ENCODE assay signal across 8 cellular contexts in genomic region chr10:119596537-119597404, GRCh38. TPM values are rescaled to one million over a fixed set of nuclear protein-coding genes. Genes with fewer than 3 reads are reported as not detected.
A peak's percentile ranks its signal among the peaks of the same experiment; 100 is the strongest.
DNase-seq lines count a peak whose midpoint lies in the region; ATAC-seq and TF ChIP-seq lines count a peak whose summit lies in the region.

TIAL1 (minus strand) TSS chr10:119596964; CDS start chr10:119596465, 499 bp downstream.

- DNase-seq in NCI-H2196 treated with DMSO at 0.1 percent for 48 hours (lab: John Stamatoyannopoulos, UW; ENCODE audit: unreplicated experiment) (peak; percentile 87), breast epithelium (ENCODE audit: low spot score in 2 of 2) (peak; percentile 96 to 98)

- ATAC-seq in GM18870 (IDR thresholded peaks at IDR 0.05; ENCODE audit: unreplicated experiment) = peak; percentile 81
- ATAC-seq in HG03135 (IDR thresholded peaks at IDR 0.05; ENCODE audit: unreplicated experiment) = peak; percentile 87

- TF ChIP-seq CTCF in VCaP (conservative IDR thresholded peaks at IDR 0.05) (no peak), breast epithelium (IDR thresholded peaks at IDR 0.05) (no peak)

- peak within 1 kb of the TSS; percentile 92 for H3K4me3 ChIP-seq in ACC112 (ENCODE audit: low read depth, low read length)
- H3K4me3 ChIP-seq in breast epithelium = peak within 1 kb of the TSS; percentile 82 to 96 (median 90)
- peak within 1 kb of the TSS; percentile 98 for H3K4me3 ChIP-seq in iPS-18a (ENCODE audit: low read length)
- peak within 1 kb of the TSS; percentile 93 for H3K4me3 ChIP-seq in skeletal muscle satellite cell (ENCODE audit: low read length)

- H3K36me3 ChIP-seq in ACC112 (ENCODE audit: insufficient read depth, low read length) (peaks cover 5% of the 10 kb centered on the region; the same call in 1 of the 2 replicates), breast epithelium (no peaks in the 10 kb centered on the region), iPS-18a (ENCODE audit: control insufficient read depth, low read depth, low read length) (no peaks in the 10 kb centered on the region), skeletal muscle satellite cell (ENCODE audit: insufficient read depth, low read length) (peaks cover 26% of the 10 kb centered on the region)

- H3K4me2 ChIP-seq in skeletal muscle satellite cell (ENCODE audit: low read length) = peak within 1 kb of the TSS; percentile 85

- H2AFZ ChIP-seq in ACC112 (ENCODE audit: low read length, unreplicated experiment) = peak within 1 kb of the TSS; percentile 70

- H3K27ac ChIP-seq in ACC112 (ENCODE audit: low read depth, low read length) (peak within 1 kb of the TSS; percentile 91), VCaP (peak within 1 kb of the TSS; percentile 90), breast epithelium (peak within 1 kb of the TSS; percentile 97 to 98), iPS-18a (ENCODE audit: low read length) (peak within 1 kb of the TSS; percentile 98)

- H3K27me3 ChIP-seq in ACC112 (ENCODE audit: insufficient read depth, low read length) (no peaks in the 10 kb centered on the region), breast epithelium (no peaks in the 10 kb centered on the region), iPS-18a (ENCODE audit: control insufficient read depth, insufficient read depth, low read length) (no peaks in the 10 kb centered on the region), skeletal muscle satellite cell (ENCODE audit: control insufficient read depth, insufficient read depth, low read length) (no peaks in the 10 kb centered on the region)

- H3K9me3 ChIP-seq in breast epithelium (no peaks in the 10 kb centered on the region), iPS-18a (ENCODE audit: control insufficient read depth, low read depth, low read length) (no peaks in the 10 kb centered on the region), skeletal muscle satellite cell (replicated peaks; ENCODE audit: low read length) (no peaks in the 10 kb centered on the region)

- intact Hi-C loops in breast epithelium (cut with DNase I; ENCODE audit: low total_unique reads) = no loop called here

- peak within 1 kb of the TSS; percentile 95 for H3K9ac ChIP-seq in iPS-18a (ENCODE audit: low read length)
- H3K9ac ChIP-seq in skeletal muscle satellite cell (ENCODE audit: low read depth, low read length) = peak within 1 kb of the TSS; percentile 91

- peaks cover 52% of the 10 kb centered on the region for H3K79me2 ChIP-seq in ACC112 (ENCODE audit: control insufficient read depth, insufficient read depth, low read length, unreplicated experiment)

- peaks cover 39% of the 10 kb centered on the region for H3K4me1 ChIP-seq in ACC112 (ENCODE audit: control insufficient read depth, insufficient read depth, low read length, unreplicated experiment)
- peaks cover 0 to 22% of the 10 kb centered on the region in 2 donors for H3K4me1 ChIP-seq in breast epithelium
- H3K4me1 ChIP-seq in iPS-18a (ENCODE audit: control insufficient read depth, low read depth, low read length) = peaks cover 24% of the 10 kb centered on the region
- peaks cover 36% of the 10 kb centered on the region for H3K4me1 ChIP-seq in skeletal muscle satellite cell (ENCODE audit: control insufficient read depth, insufficient read depth, low read length)

- peak; percentile 59 for TF ChIP-seq POLR2A in breast epithelium (IDR thresholded peaks at IDR 0.05)

RNA-seq across cellular contexts. Expression of gene TIAL1, which starts in this region (rescaled TPM):
- total RNA-seq in breast epithelium = 100 to 1,000 TPM in 1 of 3 donors, 10 to 100 TPM in 2; 73.3 to 110 (median 76.4) TPM
- 28.4 and 30.8 TPM in 2 replicates for total RNA-seq in skeletal muscle satellite cell (2012; rRNA removed)

Comparison
In these comparisons a context has a peak if more than half of its experiments do, and no peak if none do; other contexts are left out.
1. Peak in every context shown above with its lines: DNase-seq, ATAC-seq, H3K4me3 ChIP-seq and H3K27ac ChIP-seq.